In genomic region chr2:151671198-151671597, GRCh38 we compare ENCODE assay signal across 29 cellular contexts.
"Had no signal": no experiment of that assay in that cellular context is flagged by ENCODE, and none has a peak within 500 bp of the region (broad histone marks: within the 10 kb centered on the region; RNA-seq: fewer than 3 reads in every experiment).

No MANE protein-coding gene starts in this region.

- ATAC-seq: activated CD8-positive, alpha-beta T cell treated with anti-CD3 and anti-CD28 coated beads for 36 hours; activated naive CD8-positive, alpha-beta T cell treated with anti-CD3 and anti-CD28 coated beads, Interleukin-2, amount 50 U/mL, for 24 hours; lower lobe of right lung; naive thymus-derived CD8-positive, alpha-beta T cell had no signal

- H3K9me3 ChIP-seq: breast epithelium, colonic mucosa, esophagus squamous epithelium, lower lobe of right lung, testis, transverse colon had no signal

- H3K36me3 ChIP-seq: breast epithelium, colonic mucosa, esophagus squamous epithelium, lower lobe of right lung, neural progenitor cell, transverse colon had no signal

- H3K9ac ChIP-seq: neural progenitor cell had no signal

- H3K27me3 ChIP-seq: breast epithelium, colonic mucosa, esophagus squamous epithelium, neural progenitor cell, testis, transverse colon had no signal

- H3K36me3 Mint-ChIP-seq: activated naive CD4-positive, alpha-beta T cell treated with anti-CD3 and anti-CD28 coated beads, Interleukin-2, amount 50 U/mL, for 24 hours; naive thymus-derived CD8-positive, alpha-beta T cell; neural progenitor cell had no signal

- H3K27ac Mint-ChIP-seq: activated CD4-positive, alpha-beta T cell treated with anti-CD3 and anti-CD28 coated beads, Interleukin-2, amount 10 ng/mL, durations not matched to agents 7 days and 5 days; activated CD8-positive, alpha-beta T cell treated with anti-CD3 and anti-CD28 coated beads for 36 hours; activated naive CD4-positive, alpha-beta T cell treated with anti-CD3 and anti-CD28 coated beads, Interleukin-2, amount 50 U/mL, for 24 hours; activated naive CD8-positive, alpha-beta T cell treated with anti-CD3 and anti-CD28 coated beads, Interleukin-2, amount 50 U/mL, for 24 hours; activated T-helper 2 cell treated with anti-CD3 and anti-CD28 coated beads, Interferon-gamma antibody, Interleukin-2, Interleukin-4, amounts not matched to agents 10 μg/mL and 5 μg/mL and 100 μg/mL, durations not matched to agents 14 hours and 24 hours and 36 hours; naive thymus-derived CD8-positive, alpha-beta T cell; neural progenitor cell; T-helper 1 cell treated with Interleukin-12 subunit alpha and Interleukin-12 subunit beta and Interleukin-4 antibody, amounts not matched to agents 30 μg/mL and 1 μg/mL, for 36 hours had no signal

- H3K4me3 Mint-ChIP-seq: activated CD4-positive, alpha-beta T cell treated with anti-CD3 and anti-CD28 coated beads, Interleukin-2, amount 10 ng/mL, durations not matched to agents 7 days and 5 days; activated CD8-positive, alpha-beta T cell treated with anti-CD3 and anti-CD28 coated beads for 36 hours; activated naive CD4-positive, alpha-beta T cell treated with anti-CD3 and anti-CD28 coated beads, Interleukin-2, amount 50 U/mL, for 24 hours; activated naive CD8-positive, alpha-beta T cell treated with anti-CD3 and anti-CD28 coated beads, Interleukin-2, amount 50 U/mL, for 24 hours; activated T-cell treated with anti-CD3 and anti-CD28 coated beads, Interleukin-2, amount 50 U/mL, for 4 hours; naive thymus-derived CD8-positive, alpha-beta T cell; neural progenitor cell; T-helper 1 cell treated with Interleukin-12 subunit alpha and Interleukin-12 subunit beta and Interleukin-4 antibody, amounts not matched to agents 30 μg/mL and 1 μg/mL, for 36 hours had no signal

- DNase-seq: activated CD4-positive, alpha-beta T cell treated with anti-CD3 and anti-CD28 coated beads for 1 hour; activated CD4-positive, alpha-beta T cell treated with anti-CD3 and anti-CD28 coated beads, Interleukin-2, amount 10 ng/mL, durations not matched to agents 7 days and 5 days; activated CD8-positive, alpha-beta T cell treated with anti-CD3 and anti-CD28 coated beads for 36 hours; activated naive CD8-positive, alpha-beta T cell treated with anti-CD3 and anti-CD28 coated beads, Interleukin-2, amount 50 U/mL, for 24 hours; activated T-cell treated with anti-CD3 and anti-CD28 coated beads, Interleukin-2, amount 50 U/mL, for 4 hours; amygdala; cerebellar nuclear complex; colonic mucosa; effector CD8-positive, alpha-beta T cell; esophagus squamous epithelium; foreskin melanocyte; kidney; lower lobe of right lung; mesenchymal stem cell; naive thymus-derived CD8-positive, alpha-beta T cell; posterior cingulate gyrus; stimulated activated CD4-positive, alpha-beta T cell treated with anti-CD3 and anti-CD28 coated beads, Interleukin-15, amount 100 ng/mL, for 24 hours; stimulated activated CD4-positive, alpha-beta T cell treated with anti-CD3 and anti-CD28 coated beads, Interleukin-2, amount 100 ng/mL, for 24 hours; stimulated activated naive CD4-positive, alpha-beta T cell; SW 1271; T1000; testis; transverse colon had no signal

- H3K27ac ChIP-seq: breast epithelium, colonic mucosa, epithelial cell of prostate, esophagus squamous epithelium, lower lobe of right lung, neural progenitor cell, testis, transverse colon had no signal

- H3K4me1 ChIP-seq: breast epithelium, colonic mucosa, esophagus squamous epithelium, lower lobe of right lung, neural progenitor cell, testis, transverse colon had no signal

- H3K4me3 ChIP-seq: breast epithelium, colonic mucosa, esophagus squamous epithelium, lower lobe of right lung, neural progenitor cell, testis, transverse colon had no signal

- H3K9me3 Mint-ChIP-seq: activated CD4-positive, alpha-beta T cell treated with anti-CD3 and anti-CD28 coated beads, Interleukin-2, amount 10 ng/mL, durations not matched to agents 7 days and 5 days; activated CD8-positive, alpha-beta T cell treated with anti-CD3 and anti-CD28 coated beads for 36 hours; activated naive CD8-positive, alpha-beta T cell treated with anti-CD3 and anti-CD28 coated beads, Interleukin-2, amount 50 U/mL, for 24 hours; activated T-cell treated with anti-CD3 and anti-CD28 coated beads, Interleukin-2, amount 50 U/mL, for 4 hours; activated T-helper 2 cell treated with anti-CD3 and anti-CD28 coated beads, Interferon-gamma antibody, Interleukin-2, Interleukin-4, amounts not matched to agents 10 μg/mL and 5 μg/mL and 100 μg/mL, durations not matched to agents 14 hours and 24 hours and 36 hours; naive thymus-derived CD8-positive, alpha-beta T cell; neural progenitor cell; T-helper 1 cell treated with Interleukin-12 subunit alpha and Interleukin-12 subunit beta and Interleukin-4 antibody, amounts not matched to agents 30 μg/mL and 1 μg/mL, for 36 hours had no signal
